Comparison of ENCODE assay signal across 8 cellular contexts in the genomic region with DNA sequence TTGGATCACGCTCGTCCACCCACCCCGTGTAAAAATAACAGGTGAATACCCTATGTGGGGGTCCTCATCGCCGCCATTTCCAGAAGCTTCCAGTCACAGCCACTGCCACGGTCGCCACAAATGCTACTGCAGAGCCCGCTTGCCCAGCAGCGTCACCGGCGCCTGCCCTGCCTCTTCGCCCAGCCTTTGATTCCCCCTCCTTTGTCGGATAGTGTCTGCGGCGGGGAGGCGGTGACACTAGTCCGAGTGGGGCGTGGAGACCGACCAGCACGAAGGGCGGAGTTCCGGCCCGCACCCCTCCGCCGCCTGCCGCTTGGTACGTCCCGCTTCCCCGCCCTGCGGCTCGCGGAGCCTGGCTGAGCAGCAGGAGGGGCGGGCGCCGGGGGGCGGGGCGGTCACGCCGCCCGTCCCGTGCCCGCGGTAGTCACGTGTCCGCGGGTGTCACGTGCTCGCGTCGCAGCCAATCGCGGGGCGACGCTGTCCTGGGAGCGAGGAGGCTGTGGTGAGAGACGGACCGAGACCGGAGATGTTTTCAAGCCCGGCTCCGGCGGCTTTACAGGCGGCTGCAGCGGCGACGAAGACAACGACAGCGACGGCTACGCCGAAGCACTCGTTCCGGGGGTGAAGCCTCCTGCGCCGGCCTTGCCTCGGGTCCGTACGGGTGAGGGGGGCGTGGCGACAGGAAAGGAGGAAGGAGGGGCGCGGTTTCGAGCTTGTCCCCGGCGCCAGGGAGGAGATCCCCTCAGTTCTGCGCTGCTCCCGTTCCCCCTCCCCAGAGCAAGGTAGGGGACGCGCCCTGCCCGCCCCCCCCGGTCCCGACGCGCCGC. TPM values are rescaled to one million over a fixed set of nuclear protein-coding genes. Genes with fewer than 3 reads are reported as not detected.
DNase-seq lines count a peak whose midpoint lies in the region; ATAC-seq and TF ChIP-seq lines count a peak whose summit lies in the region.

A gene (plus strand): TSS at position 467 of the 827 bp plus-strand sequence. CDS start 45,652 bp downstream, outside the sequence.

- 0 out of 2 replicates have a peak, but pooled peaks cover 3% of the 10 kb centered on the region for H4K20me1 ChIP-seq in DOHH2 (ENCODE audit: control insufficient read depth, insufficient read depth, low read depth, low read length)

- peak; percentile 70 to 71 for ATAC-seq in naive B cell (ENCODE audit: low read depth in 2 of 2)
- peak; percentile 85 for ATAC-seq in stimulated activated effector memory CD8-positive, alpha-beta T cell treated with anti-CD3 and anti-CD28 coated beads, Interleukin-12 subunit alpha, Interleukin-12 subunit beta, amount 100 ng/mL, for 72 hours

- no peaks in the 10 kb centered on the region for H3K27me3 ChIP-seq in DOHH2 (ENCODE audit: control insufficient read depth, low read length)

- TF ChIP-seq CTCF in DOHH2 (IDR thresholded peaks at IDR 0.05; ENCODE audit: low read depth, low read length, poor library complexity, severe bottlenecking): no peak

- H3K27ac Mint-ChIP-seq in activated T-helper 1 cell treated with anti-CD3 and anti-CD28 coated beads, Interleukin-12 subunit alpha, Interleukin-12 subunit beta, Interleukin-2, Interleukin-4 antibody, amounts not matched to agents 30 ng/mL and 10 ng/mL and 1 ng/mL, durations not matched to agents 14 hours and 24 hours and 36 hours: peak within 1 kb of the TSS; percentile 99
- peak within 1 kb of the TSS; percentile 98 to 99 (median 99) for H3K27ac Mint-ChIP-seq in naive B cell
- H3K27ac Mint-ChIP-seq in stimulated activated effector memory CD8-positive, alpha-beta T cell treated with anti-CD3 and anti-CD28 coated beads, Interleukin-12 subunit alpha, Interleukin-12 subunit beta, amount 100 ng/mL, for 72 hours: peak within 1 kb of the TSS; percentile 98

- peak within 1 kb of the TSS; percentile 99 for H3K4me3 ChIP-seq in DOHH2 (ENCODE audit: low read length)

- peaks cover 54% of the 10 kb centered on the region for H3K4me1 Mint-ChIP-seq in activated T-helper 1 cell treated with anti-CD3 and anti-CD28 coated beads, Interleukin-12 subunit alpha, Interleukin-12 subunit beta, Interleukin-2, Interleukin-4 antibody, amounts not matched to agents 30 ng/mL and 10 ng/mL and 1 ng/mL, durations not matched to agents 14 hours and 24 hours and 36 hours (ENCODE audit: low read depth)
- peaks cover 41 to 66% (median 57%) of the 10 kb centered on the region in 3 donors for H3K4me1 Mint-ChIP-seq in naive B cell
- peaks cover 48% of the 10 kb centered on the region for H3K4me1 Mint-ChIP-seq in stimulated activated effector memory CD8-positive, alpha-beta T cell treated with anti-CD3 and anti-CD28 coated beads, Interleukin-12 subunit alpha, Interleukin-12 subunit beta, amount 100 ng/mL, for 72 hours

- H3K36me3 Mint-ChIP-seq in activated T-helper 1 cell treated with anti-CD3 and anti-CD28 coated beads, Interleukin-12 subunit alpha, Interleukin-12 subunit beta, Interleukin-2, Interleukin-4 antibody, amounts not matched to agents 30 ng/mL and 10 ng/mL and 1 ng/mL, durations not matched to agents 14 hours and 24 hours and 36 hours (ENCODE audit: low read depth): peaks cover 47% of the 10 kb centered on the region
- peaks cover 0 to 4% of the 10 kb centered on the region in 2 donors for H3K36me3 Mint-ChIP-seq in naive B cell
- peaks cover 98% of the 10 kb centered on the region for H3K36me3 Mint-ChIP-seq in stimulated activated effector memory CD8-positive, alpha-beta T cell treated with anti-CD3 and anti-CD28 coated beads, Interleukin-12 subunit alpha, Interleukin-12 subunit beta, amount 100 ng/mL, for 72 hours

- H3F3A ChIP-seq in DOHH2 (ENCODE audit: control insufficient read depth, insufficient read depth): peaks cover 54% of the 10 kb centered on the region

- H3K9me3 ChIP-seq in DOHH2 (ENCODE audit: control insufficient read depth, insufficient read depth, low read length): no peaks in the 10 kb centered on the region

- H3K9me2 ChIP-seq in DOHH2 (replicated peaks; ENCODE audit: control insufficient read depth, low read length): no peaks in the 10 kb centered on the region

- H3K4me3 Mint-ChIP-seq in activated T-helper 1 cell treated with anti-CD3 and anti-CD28 coated beads, Interleukin-12 subunit alpha, Interleukin-12 subunit beta, Interleukin-2, Interleukin-4 antibody, amounts not matched to agents 30 ng/mL and 10 ng/mL and 1 ng/mL, durations not matched to agents 14 hours and 24 hours and 36 hours: peak within 1 kb of the TSS; percentile 94
- peak within 1 kb of the TSS; percentile 90 to 99 (median 98) for H3K4me3 Mint-ChIP-seq in naive B cell
- peak within 1 kb of the TSS; percentile 87 for H3K4me3 Mint-ChIP-seq in stimulated activated effector memory CD8-positive, alpha-beta T cell treated with anti-CD3 and anti-CD28 coated beads, Interleukin-12 subunit alpha, Interleukin-12 subunit beta, amount 100 ng/mL, for 72 hours

- H3K4me1 ChIP-seq in DOHH2 (ENCODE audit: control insufficient read depth, low read length): peaks cover 57% of the 10 kb centered on the region

- peak within 1 kb of the TSS; percentile 94 for H3K4me2 ChIP-seq in DOHH2 (ENCODE audit: low read length)

- no peaks in the 10 kb centered on the region for H3K9me3 Mint-ChIP-seq in activated T-helper 1 cell treated with anti-CD3 and anti-CD28 coated beads, Interleukin-12 subunit alpha, Interleukin-12 subunit beta, Interleukin-2, Interleukin-4 antibody, amounts not matched to agents 30 ng/mL and 10 ng/mL and 1 ng/mL, durations not matched to agents 14 hours and 24 hours and 36 hours
- H3K9me3 Mint-ChIP-seq in naive B cell: no peaks in the 10 kb centered on the region
- no peaks in the 10 kb centered on the region for H3K9me3 Mint-ChIP-seq in stimulated activated effector memory CD8-positive, alpha-beta T cell treated with anti-CD3 and anti-CD28 coated beads, Interleukin-12 subunit alpha, Interleukin-12 subunit beta, amount 100 ng/mL, for 72 hours

- peaks cover 56% of the 10 kb centered on the region for H3K79me2 ChIP-seq in DOHH2 (ENCODE audit: control insufficient read depth, low read length)

- H3K27me3 Mint-ChIP-seq in activated T-helper 1 cell treated with anti-CD3 and anti-CD28 coated beads, Interleukin-12 subunit alpha, Interleukin-12 subunit beta, Interleukin-2, Interleukin-4 antibody, amounts not matched to agents 30 ng/mL and 10 ng/mL and 1 ng/mL, durations not matched to agents 14 hours and 24 hours and 36 hours (ENCODE audit: insufficient read depth): no peaks in the 10 kb centered on the region
- H3K27me3 Mint-ChIP-seq in naive B cell: no peaks in the 10 kb centered on the region

- DNase-seq in GOT3 (lab: John Stamatoyannopoulos, UW): peak; percentile 87
- peak; percentile 95 for DNase-seq in LHCN-M2 (ENCODE audit: low read depth)
- DNase-seq in RPMI7951 (ENCODE audit: low read depth): peak; percentile 96
- peak; percentile 98 for DNase-seq in activated T-helper 1 cell treated with anti-CD3 and anti-CD28 coated beads, Interleukin-12 subunit alpha, Interleukin-12 subunit beta, Interleukin-2, Interleukin-4 antibody, amounts not matched to agents 30 ng/mL and 10 ng/mL and 1 ng/mL, durations not matched to agents 14 hours and 24 hours and 36 hours (ENCODE audit: low spot score)
- DNase-seq in fibroblast of gingiva (ENCODE audit: low read depth): peak; percentile 99
- DNase-seq in naive B cell: peak; percentile 99
- peak; percentile 97 to 99 for DNase-seq in stimulated activated effector memory CD8-positive, alpha-beta T cell treated with anti-CD3 and anti-CD28 coated beads, Interleukin-12 subunit alpha, Interleukin-12 subunit beta, amount 100 ng/mL, for 72 hours (ENCODE audit: low spot score in 2 of 2)

- intact Hi-C loops in activated T-helper 1 cell treated with anti-CD3 and anti-CD28 coated beads, Interleukin-12 subunit alpha, Interleukin-12 subunit beta, Interleukin-2, Interleukin-4 antibody, amounts not matched to agents 30 ng/mL and 10 ng/mL and 1 ng/mL, durations not matched to agents 14 hours and 24 hours and 36 hours (cut with micrococcal nuclease): loop anchor here (1.0 to 10.0 kb wide), 10 partner anchors 19 to 778 kb away; a partner anchor contains a TSS

- peak within 1 kb of the TSS; percentile 91 for H3K27ac ChIP-seq in DOHH2 (ENCODE audit: low read depth, low read length)

- peaks cover 48% of the 10 kb centered on the region for H3K36me3 ChIP-seq in DOHH2 (ENCODE audit: control insufficient read depth, low read length)

RNA-seq across cellular contexts. Expression of the gene that starts here (rescaled TPM):
- total RNA-seq in LHCN-M2 (2014; rRNA removed): 12.6 and 21.4 TPM in 2 replicates
- polyA plus RNA-seq in LHCN-M2 (2012): 7.2 TPM
- 11.9 and 13.2 TPM in 2 replicates for total RNA-seq in RPMI7951 (2014; rRNA removed; shearing (Covaris generic))
- total RNA-seq in activated T-helper 1 cell treated with anti-CD3 and anti-CD28 coated beads, Interleukin-12 subunit alpha, Interleukin-12 subunit beta, Interleukin-2, Interleukin-4 antibody, amounts not matched to agents 30 ng/mL and 10 ng/mL and 1 ng/mL, durations not matched to agents 14 hours and 24 hours and 36 hours: 61.3 and 62.2 TPM in 2 replicates
- 10 to 100 TPM in 5 of 6 donors, 1 to 10 TPM in 1; 6.7 to 93.9 (median 27.4) TPM for polyA plus RNA-seq in naive B cell (ENCODE audit: low read depth in 6 of 6)

Comparison
In these comparisons a context has a peak if more than half of its experiments do, and no peak if none do; other contexts are left out.
1. Peak in every context shown above with its lines: DNase-seq, ATAC-seq, H3K4me3 ChIP-seq and H3K27ac ChIP-seq.